1 cellular context compared by ENCODE assay signal in the genomic region with DNA sequence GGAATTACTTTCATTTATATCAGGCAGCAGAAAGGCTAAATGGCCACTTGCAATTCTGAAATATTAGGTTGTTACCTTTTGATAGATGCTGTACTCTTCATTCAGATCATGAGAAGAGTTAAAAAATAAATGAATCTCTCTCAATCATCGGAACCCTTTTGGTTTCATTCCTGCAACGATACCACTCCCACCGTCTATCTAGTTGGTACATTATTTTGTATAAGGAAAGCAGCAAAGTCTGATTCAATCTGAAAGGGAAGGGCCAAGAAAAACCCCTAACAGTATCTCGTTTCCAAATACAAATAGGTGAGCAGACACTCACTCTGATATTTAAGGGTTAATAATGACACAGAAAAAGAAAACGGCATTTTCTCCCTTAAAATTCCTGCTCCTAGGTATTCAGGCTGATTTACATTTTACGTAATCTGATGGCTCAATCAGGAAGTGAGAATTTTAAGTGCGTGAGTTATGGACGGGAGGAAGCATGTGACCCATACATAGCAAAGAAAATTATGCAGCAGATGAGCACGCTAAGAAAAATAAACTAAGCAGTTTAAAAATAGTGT.
TF ChIP-seq lines count a peak whose summit lies in the region.

No MANE protein-coding gene starts in this region.

TF ChIP-seq in K562, 482 proteins besides CTCF, POLR2A, EP300 and RAD21 (continued from another document and continues in another):
- TF ChIP-seq HNRNPK (IDR thresholded peaks at IDR 0.05; ENCODE audit: low read depth, low read length, poor library complexity, severe bottlenecking) (no peak), LARP7 (IDR thresholded peaks at IDR 0.05) (no peak), ARNT (IDR thresholded peaks at IDR 0.05) (peak in 1 of 2 experiments; percentile 59; a peak in 1 of 4 replicates), ZKSCAN8 (CRISPR knock-in tag; IDR thresholded peaks at IDR 0.05) (no peak), GABPB1 (CRISPR knock-in tag; IDR thresholded peaks at IDR 0.05) (no peak), TRIM24 (IDR thresholded peaks at IDR 0.05) (no peak), ZBTB1 (CRISPR knock-in tag; IDR thresholded peaks at IDR 0.05; ENCODE audit: borderline replicate concordance, low read depth) (no peak), MTA1 (IDR thresholded peaks at IDR 0.05; ENCODE audit: borderline replicate concordance) (peak; percentile 67; the same call in 1 of the 2 replicates), ZNF324 (CRISPR knock-in tag; IDR thresholded peaks at IDR 0.05) (0 out of 2 replicates have a peak, but pooled peaks have one; percentile 10), ZNF444 (CRISPR knock-in tag; IDR thresholded peaks at IDR 0.05) (no peak), SP1 (CRISPR knock-in tag; IDR thresholded peaks at IDR 0.05) (no peak), NFRKB (IDR thresholded peaks at IDR 0.05; ENCODE audit: low read depth) (no peak), ZNF699 (CRISPR knock-in tag; IDR thresholded peaks at IDR 0.05; ENCODE audit: insufficient replicate concordance) (no peak), XRCC3 (IDR thresholded peaks at IDR 0.05) (no peak), HIVEP1 (CRISPR knock-in tag; IDR thresholded peaks at IDR 0.05) (no peak), ZNF57 (CRISPR knock-in tag; IDR thresholded peaks at IDR 0.05) (no peak), U2AF1 (optimal IDR thresholded peaks at IDR 0.05; ENCODE audit: low read depth, low read length) (no peak), U2AF2 (optimal IDR thresholded peaks at IDR 0.05; ENCODE audit: low read depth, low read length) (no peak), ZNF311 (CRISPR knock-in tag; IDR thresholded peaks at IDR 0.05) (no peak), ELF4 (CRISPR knock-in tag; IDR thresholded peaks at IDR 0.05) (0 out of 2 replicates have a peak, but pooled peaks have one; percentile 5), TRIM28 (IDR thresholded peaks at IDR 0.05) (0 out of 2 replicates have a peak, but pooled peaks have one; percentile 18), ESRRA (IDR thresholded peaks at IDR 0.05; ENCODE audit: borderline replicate concordance, low read depth) (no peak)
- TF ChIP-seq, protein P1, sequence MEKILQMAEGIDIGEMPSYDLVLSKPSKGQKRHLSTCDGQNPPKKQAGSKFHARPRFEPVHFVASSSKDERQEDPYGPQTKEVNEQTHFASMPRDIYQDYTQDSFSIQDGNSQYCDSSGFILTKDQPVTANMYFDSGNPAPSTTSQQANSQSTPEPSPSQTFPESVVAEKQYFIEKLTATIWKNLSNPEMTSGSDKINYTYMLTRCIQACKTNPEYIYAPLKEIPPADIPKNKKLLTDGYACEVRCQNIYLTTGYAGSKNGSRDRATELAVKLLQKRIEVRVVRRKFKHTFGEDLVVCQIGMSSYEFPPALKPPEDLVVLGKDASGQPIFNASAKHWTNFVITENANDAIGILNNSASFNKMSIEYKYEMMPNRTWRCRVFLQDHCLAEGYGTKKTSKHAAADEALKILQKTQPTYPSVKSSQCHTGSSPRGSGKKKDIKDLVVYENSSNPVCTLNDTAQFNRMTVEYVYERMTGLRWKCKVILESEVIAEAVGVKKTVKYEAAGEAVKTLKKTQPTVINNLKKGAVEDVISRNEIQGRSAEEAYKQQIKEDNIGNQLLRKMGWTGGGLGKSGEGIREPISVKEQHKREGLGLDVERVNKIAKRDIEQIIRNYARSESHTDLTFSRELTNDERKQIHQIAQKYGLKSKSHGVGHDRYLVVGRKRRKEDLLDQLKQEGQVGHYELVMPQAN (IDR thresholded peaks at IDR 0.05; ENCODE audit: borderline replicate concordance), result no peak
- TF ChIP-seq, protein P2, sequence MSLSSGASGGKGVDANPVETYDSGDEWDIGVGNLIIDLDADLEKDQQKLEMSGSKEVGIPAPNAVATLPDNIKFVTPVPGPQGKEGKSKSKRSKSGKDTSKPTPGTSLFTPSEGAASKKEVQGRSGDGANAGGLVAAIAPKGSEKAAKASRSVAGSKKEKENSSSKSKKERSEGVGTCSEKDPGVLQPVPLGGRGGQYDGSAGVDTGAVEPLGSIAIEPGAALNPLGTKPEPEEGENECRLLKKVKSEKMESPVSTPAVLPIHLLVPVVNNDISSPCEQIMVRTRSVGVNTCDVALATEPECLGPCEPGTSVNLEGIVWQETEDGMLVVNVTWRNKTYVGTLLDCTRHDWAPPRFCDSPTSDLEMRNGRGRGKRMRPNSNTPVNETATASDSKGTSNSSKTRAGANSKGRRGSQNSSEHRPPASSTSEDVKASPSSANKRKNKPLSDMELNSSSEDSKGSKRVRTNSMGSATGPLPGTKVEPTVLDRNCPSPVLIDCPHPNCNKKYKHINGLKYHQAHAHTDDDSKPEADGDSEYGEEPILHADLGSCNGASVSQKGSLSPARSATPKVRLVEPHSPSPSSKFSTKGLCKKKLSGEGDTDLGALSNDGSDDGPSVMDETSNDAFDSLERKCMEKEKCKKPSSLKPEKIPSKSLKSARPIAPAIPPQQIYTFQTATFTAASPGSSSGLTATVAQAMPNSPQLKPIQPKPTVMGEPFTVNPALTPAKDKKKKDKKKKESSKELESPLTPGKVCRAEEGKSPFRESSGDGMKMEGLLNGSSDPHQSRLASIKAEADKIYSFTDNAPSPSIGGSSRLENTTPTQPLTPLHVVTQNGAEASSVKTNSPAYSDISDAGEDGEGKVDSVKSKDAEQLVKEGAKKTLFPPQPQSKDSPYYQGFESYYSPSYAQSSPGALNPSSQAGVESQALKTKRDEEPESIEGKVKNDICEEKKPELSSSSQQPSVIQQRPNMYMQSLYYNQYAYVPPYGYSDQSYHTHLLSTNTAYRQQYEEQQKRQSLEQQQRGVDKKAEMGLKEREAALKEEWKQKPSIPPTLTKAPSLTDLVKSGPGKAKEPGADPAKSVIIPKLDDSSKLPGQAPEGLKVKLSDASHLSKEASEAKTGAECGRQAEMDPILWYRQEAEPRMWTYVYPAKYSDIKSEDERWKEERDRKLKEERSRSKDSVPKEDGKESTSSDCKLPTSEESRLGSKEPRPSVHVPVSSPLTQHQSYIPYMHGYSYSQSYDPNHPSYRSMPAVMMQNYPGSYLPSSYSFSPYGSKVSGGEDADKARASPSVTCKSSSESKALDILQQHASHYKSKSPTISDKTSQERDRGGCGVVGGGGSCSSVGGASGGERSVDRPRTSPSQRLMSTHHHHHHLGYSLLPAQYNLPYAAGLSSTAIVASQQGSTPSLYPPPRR (CRISPR knock-in tag; IDR thresholded peaks at IDR 0.05; ENCODE audit: borderline replicate concordance), result no peak
- TF ChIP-seq, protein P3, sequence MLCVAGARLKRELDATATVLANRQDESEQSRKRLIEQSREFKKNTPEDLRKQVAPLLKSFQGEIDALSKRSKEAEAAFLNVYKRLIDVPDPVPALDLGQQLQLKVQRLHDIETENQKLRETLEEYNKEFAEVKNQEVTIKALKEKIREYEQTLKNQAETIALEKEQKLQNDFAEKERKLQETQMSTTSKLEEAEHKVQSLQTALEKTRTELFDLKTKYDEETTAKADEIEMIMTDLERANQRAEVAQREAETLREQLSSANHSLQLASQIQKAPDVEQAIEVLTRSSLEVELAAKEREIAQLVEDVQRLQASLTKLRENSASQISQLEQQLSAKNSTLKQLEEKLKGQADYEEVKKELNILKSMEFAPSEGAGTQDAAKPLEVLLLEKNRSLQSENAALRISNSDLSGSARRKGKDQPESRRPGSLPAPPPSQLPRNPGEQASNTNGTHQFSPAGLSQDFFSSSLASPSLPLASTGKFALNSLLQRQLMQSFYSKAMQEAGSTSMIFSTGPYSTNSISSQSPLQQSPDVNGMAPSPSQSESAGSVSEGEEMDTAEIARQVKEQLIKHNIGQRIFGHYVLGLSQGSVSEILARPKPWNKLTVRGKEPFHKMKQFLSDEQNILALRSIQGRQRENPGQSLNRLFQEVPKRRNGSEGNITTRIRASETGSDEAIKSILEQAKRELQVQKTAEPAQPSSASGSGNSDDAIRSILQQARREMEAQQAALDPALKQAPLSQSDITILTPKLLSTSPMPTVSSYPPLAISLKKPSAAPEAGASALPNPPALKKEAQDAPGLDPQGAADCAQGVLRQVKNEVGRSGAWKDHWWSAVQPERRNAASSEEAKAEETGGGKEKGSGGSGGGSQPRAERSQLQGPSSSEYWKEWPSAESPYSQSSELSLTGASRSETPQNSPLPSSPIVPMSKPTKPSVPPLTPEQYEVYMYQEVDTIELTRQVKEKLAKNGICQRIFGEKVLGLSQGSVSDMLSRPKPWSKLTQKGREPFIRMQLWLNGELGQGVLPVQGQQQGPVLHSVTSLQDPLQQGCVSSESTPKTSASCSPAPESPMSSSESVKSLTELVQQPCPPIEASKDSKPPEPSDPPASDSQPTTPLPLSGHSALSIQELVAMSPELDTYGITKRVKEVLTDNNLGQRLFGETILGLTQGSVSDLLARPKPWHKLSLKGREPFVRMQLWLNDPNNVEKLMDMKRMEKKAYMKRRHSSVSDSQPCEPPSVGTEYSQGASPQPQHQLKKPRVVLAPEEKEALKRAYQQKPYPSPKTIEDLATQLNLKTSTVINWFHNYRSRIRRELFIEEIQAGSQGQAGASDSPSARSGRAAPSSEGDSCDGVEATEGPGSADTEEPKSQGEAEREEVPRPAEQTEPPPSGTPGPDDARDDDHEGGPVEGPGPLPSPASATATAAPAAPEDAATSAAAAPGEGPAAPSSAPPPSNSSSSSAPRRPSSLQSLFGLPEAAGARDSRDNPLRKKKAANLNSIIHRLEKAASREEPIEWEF (CRISPR knock-in tag; IDR thresholded peaks at IDR 0.05), result no peak
- TF ChIP-seq, protein P4, sequence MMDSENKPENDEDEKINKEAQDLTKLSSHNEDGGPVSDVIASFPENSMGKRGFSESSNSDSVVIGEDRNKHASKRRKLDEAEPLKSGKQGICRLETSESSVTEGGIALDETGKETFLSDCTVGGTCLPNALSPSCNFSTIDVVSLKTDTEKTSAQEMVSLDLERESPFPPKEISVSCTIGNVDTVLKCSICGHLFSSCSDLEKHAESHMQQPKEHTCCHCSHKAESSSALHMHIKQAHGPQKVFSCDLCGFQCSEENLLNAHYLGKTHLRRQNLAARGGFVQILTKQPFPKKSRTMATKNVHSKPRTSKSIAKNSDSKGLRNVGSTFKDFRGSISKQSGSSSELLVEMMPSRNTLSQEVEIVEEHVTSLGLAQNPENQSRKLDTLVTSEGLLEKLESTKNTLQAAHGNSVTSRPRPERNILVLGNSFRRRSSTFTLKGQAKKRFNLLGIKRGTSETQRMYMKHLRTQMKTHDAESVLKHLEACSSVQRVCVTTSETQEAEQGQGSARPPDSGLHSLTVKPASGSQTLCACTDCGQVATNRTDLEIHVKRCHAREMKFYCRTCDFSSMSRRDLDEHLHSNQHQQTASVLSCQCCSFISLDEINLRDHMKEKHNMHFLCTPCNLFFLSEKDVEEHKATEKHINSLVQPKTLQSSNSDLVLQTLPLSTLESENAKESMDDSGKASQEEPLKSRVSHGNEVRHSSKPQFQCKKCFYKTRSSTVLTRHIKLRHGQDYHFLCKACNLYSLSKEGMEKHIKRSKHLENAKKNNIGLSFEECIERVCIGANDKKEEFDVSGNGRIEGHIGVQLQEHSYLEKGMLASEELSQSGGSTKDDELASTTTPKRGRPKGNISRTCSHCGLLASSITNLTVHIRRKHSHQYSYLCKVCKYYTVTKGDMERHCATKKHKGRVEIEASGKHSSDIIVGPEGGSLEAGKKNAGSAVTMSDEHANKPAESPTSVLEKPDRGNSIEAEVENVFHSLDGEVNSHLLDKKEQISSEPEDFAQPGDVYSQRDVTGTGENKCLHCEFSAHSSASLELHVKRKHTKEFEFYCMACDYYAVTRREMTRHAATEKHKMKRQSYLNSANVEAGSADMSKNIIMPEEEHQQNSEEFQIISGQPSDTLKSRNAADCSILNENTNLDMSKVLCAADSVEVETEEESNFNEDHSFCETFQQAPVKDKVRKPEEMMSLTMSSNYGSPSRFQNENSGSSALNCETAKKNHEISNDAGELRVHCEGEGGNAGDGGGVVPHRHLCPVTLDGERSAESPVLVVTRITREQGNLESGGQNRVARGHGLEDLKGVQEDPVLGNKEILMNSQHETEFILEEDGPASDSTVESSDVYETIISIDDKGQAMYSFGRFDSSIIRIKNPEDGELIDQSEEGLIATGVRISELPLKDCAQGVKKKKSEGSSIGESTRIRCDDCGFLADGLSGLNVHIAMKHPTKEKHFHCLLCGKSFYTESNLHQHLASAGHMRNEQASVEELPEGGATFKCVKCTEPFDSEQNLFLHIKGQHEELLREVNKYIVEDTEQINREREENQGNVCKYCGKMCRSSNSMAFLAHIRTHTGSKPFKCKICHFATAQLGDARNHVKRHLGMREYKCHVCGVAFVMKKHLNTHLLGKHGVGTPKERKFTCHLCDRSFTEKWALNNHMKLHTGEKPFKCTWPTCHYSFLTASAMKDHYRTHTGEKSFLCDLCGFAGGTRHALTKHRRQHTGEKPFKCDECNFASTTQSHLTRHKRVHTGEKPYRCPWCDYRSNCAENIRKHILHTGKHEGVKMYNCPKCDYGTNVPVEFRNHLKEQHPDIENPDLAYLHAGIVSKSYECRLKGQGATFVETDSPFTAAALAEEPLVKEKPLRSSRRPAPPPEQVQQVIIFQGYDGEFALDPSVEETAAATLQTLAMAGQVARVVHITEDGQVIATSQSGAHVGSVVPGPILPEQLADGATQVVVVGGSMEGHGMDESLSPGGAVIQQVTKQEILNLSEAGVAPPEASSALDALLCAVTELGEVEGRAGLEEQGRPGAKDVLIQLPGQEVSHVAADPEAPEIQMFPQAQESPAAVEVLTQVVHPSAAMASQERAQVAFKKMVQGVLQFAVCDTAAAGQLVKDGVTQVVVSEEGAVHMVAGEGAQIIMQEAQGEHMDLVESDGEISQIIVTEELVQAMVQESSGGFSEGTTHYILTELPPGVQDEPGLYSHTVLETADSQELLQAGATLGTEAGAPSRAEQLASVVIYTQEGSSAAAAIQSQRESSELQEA (IDR thresholded peaks at IDR 0.05; ENCODE audit: low read depth), result no peak
- TF ChIP-seq, protein P5, sequence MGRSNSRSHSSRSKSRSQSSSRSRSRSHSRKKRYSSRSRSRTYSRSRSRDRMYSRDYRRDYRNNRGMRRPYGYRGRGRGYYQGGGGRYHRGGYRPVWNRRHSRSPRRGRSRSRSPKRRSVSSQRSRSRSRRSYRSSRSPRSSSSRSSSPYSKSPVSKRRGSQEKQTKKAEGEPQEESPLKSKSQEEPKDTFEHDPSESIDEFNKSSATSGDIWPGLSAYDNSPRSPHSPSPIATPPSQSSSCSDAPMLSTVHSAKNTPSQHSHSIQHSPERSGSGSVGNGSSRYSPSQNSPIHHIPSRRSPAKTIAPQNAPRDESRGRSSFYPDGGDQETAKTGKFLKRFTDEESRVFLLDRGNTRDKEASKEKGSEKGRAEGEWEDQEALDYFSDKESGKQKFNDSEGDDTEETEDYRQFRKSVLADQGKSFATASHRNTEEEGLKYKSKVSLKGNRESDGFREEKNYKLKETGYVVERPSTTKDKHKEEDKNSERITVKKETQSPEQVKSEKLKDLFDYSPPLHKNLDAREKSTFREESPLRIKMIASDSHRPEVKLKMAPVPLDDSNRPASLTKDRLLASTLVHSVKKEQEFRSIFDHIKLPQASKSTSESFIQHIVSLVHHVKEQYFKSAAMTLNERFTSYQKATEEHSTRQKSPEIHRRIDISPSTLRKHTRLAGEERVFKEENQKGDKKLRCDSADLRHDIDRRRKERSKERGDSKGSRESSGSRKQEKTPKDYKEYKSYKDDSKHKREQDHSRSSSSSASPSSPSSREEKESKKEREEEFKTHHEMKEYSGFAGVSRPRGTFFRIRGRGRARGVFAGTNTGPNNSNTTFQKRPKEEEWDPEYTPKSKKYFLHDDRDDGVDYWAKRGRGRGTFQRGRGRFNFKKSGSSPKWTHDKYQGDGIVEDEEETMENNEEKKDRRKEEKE (IDR thresholded peaks at IDR 0.05; ENCODE audit: borderline replicate concordance in 1 of 2, control insufficient read depth in 1 of 2, low read depth in 2 of 2, low read length in 1 of 2), result no peak
- TF ChIP-seq, protein P6, sequence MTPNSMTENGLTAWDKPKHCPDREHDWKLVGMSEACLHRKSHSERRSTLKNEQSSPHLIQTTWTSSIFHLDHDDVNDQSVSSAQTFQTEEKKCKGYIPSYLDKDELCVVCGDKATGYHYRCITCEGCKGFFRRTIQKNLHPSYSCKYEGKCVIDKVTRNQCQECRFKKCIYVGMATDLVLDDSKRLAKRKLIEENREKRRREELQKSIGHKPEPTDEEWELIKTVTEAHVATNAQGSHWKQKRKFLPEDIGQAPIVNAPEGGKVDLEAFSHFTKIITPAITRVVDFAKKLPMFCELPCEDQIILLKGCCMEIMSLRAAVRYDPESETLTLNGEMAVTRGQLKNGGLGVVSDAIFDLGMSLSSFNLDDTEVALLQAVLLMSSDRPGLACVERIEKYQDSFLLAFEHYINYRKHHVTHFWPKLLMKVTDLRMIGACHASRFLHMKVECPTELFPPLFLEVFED (CRISPR knock-in tag; conservative IDR thresholded peaks at IDR 0.05), result no peak
